8 cellular contexts compared by ENCODE assay signal in the genomic region with DNA sequence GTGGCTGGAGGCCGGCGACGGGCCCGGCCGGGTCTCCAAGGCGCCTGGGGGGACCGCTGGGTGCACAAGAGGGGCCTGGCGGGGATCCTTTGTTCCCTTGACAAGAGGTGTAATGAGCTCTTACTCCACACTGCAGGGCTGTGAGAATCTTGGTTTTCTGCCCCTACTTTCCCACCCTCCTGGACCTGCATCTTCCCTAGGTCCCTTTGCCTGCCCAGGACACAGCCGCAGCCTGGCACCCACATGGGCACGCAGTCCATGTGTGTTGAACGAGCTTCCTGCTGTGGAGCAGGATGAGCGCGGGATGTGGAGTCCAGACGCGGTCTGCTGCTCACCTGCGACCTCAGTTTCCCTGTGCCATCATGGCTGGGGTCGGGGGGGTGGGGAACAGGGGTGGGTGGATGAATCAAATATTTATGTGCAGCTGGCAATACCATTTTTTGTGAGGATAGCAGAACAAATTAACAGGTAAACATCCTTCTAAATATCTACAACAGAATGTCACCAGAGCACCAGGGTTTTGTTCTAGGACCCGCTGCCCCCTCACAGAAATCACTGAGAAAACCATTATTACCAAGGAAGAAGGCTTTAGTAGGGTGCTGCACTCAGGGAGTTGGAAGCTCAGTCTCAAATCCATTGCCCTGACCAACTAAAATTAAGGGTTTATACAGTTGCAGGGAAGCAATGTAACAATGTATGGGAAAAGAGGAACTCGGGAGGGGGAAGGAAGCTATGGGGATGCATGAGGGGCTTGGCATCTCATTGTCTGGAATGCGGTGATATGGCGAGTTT. TPM values are rescaled to one million over a fixed set of nuclear protein-coding genes. Genes with fewer than 3 reads are reported as not detected.
DNase-seq lines count a peak whose midpoint lies in the region; ATAC-seq, FAIRE-seq and TF ChIP-seq lines count a peak whose summit lies in the region.

No MANE protein-coding gene starts in this region.

- FAIRE-seq in H1 (lab: Jason Lieb, UNC) = no peak

- TF ChIP-seq EP300 in H1 (IDR thresholded peaks at IDR 0.05; ENCODE audit: borderline replicate concordance in 1 of 2, low read depth in 2 of 2, low read length in 2 of 2) (no peak), neural cell (conservative IDR thresholded peaks at IDR 0.05; ENCODE audit: poor library complexity, severe bottlenecking) (no peak)

- H2AFZ ChIP-seq in H1 (ENCODE audit: low read length) = peak overlapping the region; percentile 93; the same call in 1 of the 2 replicates
- peak overlapping the region; percentile 56 for H2AFZ ChIP-seq in neural cell (ENCODE audit: low read depth, low read length)

- peak overlapping the region; percentile 41 for H4K5ac ChIP-seq in H1 (ENCODE audit: insufficient read length, low read depth, low read length)

- peak overlapping the region; percentile 70 to 81 for H3K4me2 ChIP-seq in H1 (ENCODE audit: insufficient read depth in 1 of 2, low read depth in 2 of 2, low read length in 2 of 2)
- H3K4me2 ChIP-seq in neural cell (ENCODE audit: low read length) = no peak overlapping the region

- peak overlapping the region; percentile 86 for H4K8ac ChIP-seq in H1 (ENCODE audit: extremely low read depth, insufficient read depth, low read length)

- H3K27me3 ChIP-seq in H1 (replicated peaks in 1 of 4; ENCODE audit: control insufficient read depth in 3 of 4, extremely low read depth in 1 of 4, insufficient read depth in 3 of 4, low read length in 3 of 4) (no peaks in the 10 kb centered on the region), neural cell (ENCODE audit: insufficient read depth, low read depth, low read length) (no peaks in the 10 kb centered on the region)

- POLR2A ChIA-PET in H1 (lab: Charles Lee; ENCODE audit: partially characterized antibody) = interaction anchor here (1.0 to 3.5 kb wide), 14 partner anchors 9 to 213 kb away, joined by 3 to 18 read pairs (median 4); a partner anchor contains a TSS

- no peak overlapping the region for H3K14ac ChIP-seq in H1 (ENCODE audit: insufficient read length)

- H3K18ac ChIP-seq in H1 (ENCODE audit: extremely low read depth, low read length) = 0 out of 2 replicates have a peak overlapping the region, but pooled peaks have one; percentile 84

- peak overlapping the region; percentile 23; the same call in 1 of the 2 replicates for H2BK15ac ChIP-seq in H1 (ENCODE audit: low read length)

- peaks cover 0 to 1% of the 10 kb centered on the region in 2 experiments for H4K20me1 ChIP-seq in H1 (replicated peaks in 1 of 2; ENCODE audit: control insufficient read depth in 1 of 2, insufficient read depth in 2 of 2, low read length in 2 of 2)
- H4K20me1 ChIP-seq in neural cell (ENCODE audit: insufficient read depth) = no peaks in the 10 kb centered on the region

- no peak overlapping the region for H3K56ac ChIP-seq in H1 (replicated peaks; ENCODE audit: insufficient read length, low read depth, low read length)

- H3K4me3 ChIP-seq in H1 (ENCODE audit: extremely low read depth in 1 of 4, insufficient read depth in 2 of 4, low read depth in 3 of 4, low read length in 4 of 4) (peak overlapping the region; percentile 77 to 93 (median 83)), neural cell (ENCODE audit: low read length) (peak overlapping the region; percentile 90)

- no peaks in the 10 kb centered on the region for H3F3A ChIP-seq in neural cell (ENCODE audit: insufficient read depth, low read length, poor library complexity, severe bottlenecking)

- peak; percentile 1 to 7 for ATAC-seq in activated CD4-positive, CD25-positive, alpha-beta regulatory T cell treated with anti-CD3 and anti-CD28 coated beads, Interleukin-2, amount 50 U/mL, for 24 hours

- peaks cover 0 to 3% (median 1%) of the 10 kb centered on the region in 4 experiments; a peak in 2 of 7 replicates for H3K4me1 ChIP-seq in H1 (replicated peaks in 1 of 4; ENCODE audit: control insufficient read depth in 3 of 4, insufficient read depth in 4 of 4, low read length in 3 of 4)

- H3K23me2 ChIP-seq in H1 (ENCODE audit: low read depth, low read length) = peaks cover 8% of the 10 kb centered on the region; the same call in 1 of the 2 replicates

- no peak overlapping the region for H3K23ac ChIP-seq in H1 (ENCODE audit: insufficient read length)

- DNase-seq in activated CD4-positive, CD25-positive, alpha-beta regulatory T cell (lab: John Stamatoyannopoulos, UW) = no peak
- DNase-seq in NCI-H146 (lab: John Stamatoyannopoulos, UW) = peak; percentile 85
- DNase-seq in H1 (ENCODE audit: low read depth in 1 of 2, low spot score in 2 of 2) = no peak
- no peak for DNase-seq in GM03348 (ENCODE audit: low spot score)
- DNase-seq in NOMO-1 treated with dmso at 0.1 percent for 144 hours (lab: John Stamatoyannopoulos, UW; ENCODE audit: unreplicated experiment) = no peak
- no peak for DNase-seq in NCI-H2171 treated with DMSO at 0.1 percent for 48 hours (lab: John Stamatoyannopoulos, UW)

- H2BK20ac ChIP-seq in H1 (ENCODE audit: low read length) = peak overlapping the region; percentile 57; the same call in 1 of the 2 replicates

- peaks cover 3% of the 10 kb centered on the region; the same call in 1 of the 2 replicates for H3K79me1 ChIP-seq in H1 (ENCODE audit: low read depth, low read length)

- H2BK12ac ChIP-seq in H1 (ENCODE audit: low read depth, low read length) = no peak overlapping the region

- H2BK5ac ChIP-seq in H1 (ENCODE audit: low read depth, low read length) = 0 out of 2 replicates have a peak overlapping the region, but pooled peaks have one; percentile 28

- 56% methylated on average over 20 of the region's 21 CpGs; no CpG with 5 or more reads in 1 of the 2 experiments for WGBS in H1 (ENCODE audit: extremely low coverage in 1 of 2, insufficient coverage in 1 of 2, insufficient read length in 1 of 2, insufficient replicate concordance in 2 of 2, low coverage in 1 of 2, low lambda C conversion rate in 2 of 2, missing lambda C conversion rate in 1 of 2), 2 experiments

- no peak for TF ChIP-seq CTCF in H1 (IDR thresholded peaks at IDR 0.05; ENCODE audit: control extremely low read depth in 1 of 3, insufficient read depth in 1 of 3, low read depth in 1 of 3, low read length in 3 of 3)
- TF ChIP-seq CTCF in neural cell (IDR thresholded peaks at IDR 0.05; ENCODE audit: poor library complexity, severe bottlenecking) = peak; percentile 31

- peak overlapping the region; percentile 40 for H3K4ac ChIP-seq in H1 (replicated peaks; ENCODE audit: insufficient read length, low read depth, low read length)

- H2AK5ac ChIP-seq in H1 (ENCODE audit: low read depth, low read length) = no peak overlapping the region

- TF ChIP-seq RAD21 in H1 (IDR thresholded peaks at IDR 0.05 in 1 of 2, conservative IDR thresholded peaks at IDR 0.05 in 1 of 2; ENCODE audit: low read depth in 2 of 2, low read length in 2 of 2) (no peak), neural cell (conservative IDR thresholded peaks at IDR 0.05) (peak; percentile 41)

- peaks cover 18 to 29% of the 10 kb centered on the region in 2 experiments for H3K9me3 ChIP-seq in H1 (ENCODE audit: insufficient read depth in 2 of 2, low read depth in 1 of 2, low read length in 1 of 2)
- H3K9me3 ChIP-seq in neural cell (ENCODE audit: low read length) = no peaks in the 10 kb centered on the region

- H3K27ac ChIP-seq in H1 (ENCODE audit: low read depth, low read length) (peak overlapping the region; percentile 91; the same call in 1 of the 2 replicates), neural cell (ENCODE audit: low read length) (peak overlapping the region; percentile 59)

- no peaks in the 10 kb centered on the region for H3K9me2 ChIP-seq in neural cell (ENCODE audit: insufficient read depth, low read length)

- CTCF ChIA-PET in H1 (lab: Charles Lee; ENCODE audit: partially characterized antibody) = interaction anchor here (0.7 to 1.7 kb wide), 7 partner anchors 8 to 91 kb away, joined by 3 to 7 read pairs (median 3); no protein-coding TSS in a partner anchor

- H4K91ac ChIP-seq in H1 (replicated peaks; ENCODE audit: insufficient read length, low read length) = peak overlapping the region; percentile 75

- H2BK120ac ChIP-seq in H1 (replicated peaks; ENCODE audit: low read depth, low read length) = no peak overlapping the region

- H3K36me3 ChIP-seq in H1 (ENCODE audit: control insufficient read depth in 2 of 4, insufficient read depth in 4 of 4, low read length in 3 of 4) (peaks cover 3 to 7% (median 6%) of the 10 kb centered on the region in 4 experiments; a peak in 6 of 8 replicates), neural cell (ENCODE audit: insufficient read depth, low read length) (no peaks in the 10 kb centered on the region)

- H3K79me2 ChIP-seq in H1 (ENCODE audit: control insufficient read depth in 1 of 2, insufficient read depth in 2 of 2, low read length in 2 of 2) (peaks cover 0 to 16% of the 10 kb centered on the region in 2 experiments; a peak in 2 of 4 replicates), neural cell (replicated peaks; ENCODE audit: insufficient read depth, low read length) (peaks cover 11% of the 10 kb centered on the region)

- H3K9ac ChIP-seq in H1 (replicated peaks in 1 of 4; ENCODE audit: extremely low read depth in 1 of 4, low read depth in 3 of 4, low read length in 3 of 4) = peak overlapping the region in 3 of 4 experiments; percentile 21 to 91 (median 90); a peak in 3 of 7 replicates
- peak overlapping the region; percentile 70 for H3K9ac ChIP-seq in neural cell (ENCODE audit: low read length)

- no peak; a peak in 1 of 3 replicates for TF ChIP-seq POLR2A in H1 (IDR thresholded peaks at IDR 0.05; ENCODE audit: control extremely low read depth in 1 of 2, low read depth in 2 of 2, low read length in 2 of 2)

RNA-seq across cellular contexts. Expression of a gene that starts 0.5 kb away (rescaled TPM):
- 65.5 and 66.0 TPM in 2 replicates for total RNA-seq in H1 (2021; fragmentation: NEBNext Ultra II Directional; extraction: Animal tissue kit (Norgen Biotek cat#: 25700))
- 40.3 and 48.6 TPM in 2 replicates for polyA plus RNA-seq in H1 (2011; rRNA removed)
- polyA plus RNA-seq in H1 (2011; cell fraction: cytosol; rRNA removed) = 68.1 TPM
- polyA plus RNA-seq in H1 (2011; cell fraction: nucleus; rRNA removed) = 62.3 TPM
- polyA plus RNA-seq in H1 (2012, experiment 1 of 2) = 44.9 to 53.8 TPM (median 48.2 TPM) in 4 replicates
- polyA plus RNA-seq in H1 (2012, experiment 2 of 2) = 14.4 TPM
- 80.9 TPM for polyA plus RNA-seq in H1 (2013, experiment 1 of 2)
- polyA plus RNA-seq in H1 (2013, experiment 2 of 2) = 73.2 TPM
- 19.1 and 22.4 TPM in 2 replicates for polyA minus RNA-seq in H1 (2011; rRNA and poly(A)+ RNA removed)
- polyA minus RNA-seq in H1 (2011; cell fraction: cytosol; rRNA and poly(A)+ RNA removed) = 21.9 TPM
- 32.6 TPM for polyA minus RNA-seq in H1 (2011; cell fraction: nucleus; rRNA and poly(A)+ RNA removed)
- polyA plus RNA-seq in neural cell = 133 and 138 TPM in 2 replicates
- polyA minus RNA-seq in neural cell = 31.4 and 35.5 TPM in 2 replicates

RNA-seq across cellular contexts. Expression of a gene that starts 13.5 kb away (rescaled TPM):
- 46.6 and 48.5 TPM in 2 replicates for total RNA-seq in H1 (2021; fragmentation: NEBNext Ultra II Directional; extraction: Animal tissue kit (Norgen Biotek cat#: 25700))
- polyA plus RNA-seq in H1 (2011; rRNA removed) (19.0 and 21.2 TPM in 2 replicates), neural cell (17.6 and 19.9 TPM in 2 replicates)
- polyA plus RNA-seq in H1 (2011; cell fraction: cytosol; rRNA removed) = 21.7 TPM
- 35.3 TPM for polyA plus RNA-seq in H1 (2011; cell fraction: nucleus; rRNA removed)
- 37.9 to 45.2 TPM (median 41.0 TPM) in 4 replicates for polyA plus RNA-seq in H1 (2012, experiment 1 of 2)
- polyA plus RNA-seq in H1 (2012, experiment 2 of 2) = 28.0 TPM
- polyA plus RNA-seq in H1 (2013, experiment 1 of 2) = 33.0 TPM
- 30.4 TPM for polyA plus RNA-seq in H1 (2013, experiment 2 of 2)
- 20.7 and 23.7 TPM in 2 replicates for polyA minus RNA-seq in H1 (2011; rRNA and poly(A)+ RNA removed)
- polyA minus RNA-seq in H1 (2011; cell fraction: cytosol; rRNA and poly(A)+ RNA removed) = 20.1 TPM
- polyA minus RNA-seq in H1 (2011; cell fraction: nucleus; rRNA and poly(A)+ RNA removed) = 39.3 TPM
- 17.3 and 24.7 TPM in 2 replicates for polyA minus RNA-seq in neural cell

RNA-seq across cellular contexts. Expression of a gene that starts 47.7 kb away (rescaled TPM):
- total RNA-seq in H1 (2021; fragmentation: NEBNext Ultra II Directional; extraction: Animal tissue kit (Norgen Biotek cat#: 25700)) = 26.9 and 28.6 TPM in 2 replicates
- polyA plus RNA-seq in H1 (2011; rRNA removed) = 6.1 and 8.8 TPM in 2 replicates
- polyA plus RNA-seq in H1 (2011; cell fraction: cytosol; rRNA removed) = 9.7 TPM
- 8.3 TPM for polyA plus RNA-seq in H1 (2011; cell fraction: nucleus; rRNA removed)
- polyA plus RNA-seq in H1 (2012, experiment 1 of 2) = 10.1 to 15.2 TPM (median 12.6 TPM) in 4 replicates
- 1.4 TPM for polyA plus RNA-seq in H1 (2012, experiment 2 of 2)
- polyA plus RNA-seq in H1 (2013, experiment 1 of 2) = 10.3 TPM
- 10.6 TPM for polyA plus RNA-seq in H1 (2013, experiment 2 of 2)
- polyA minus RNA-seq in H1 (2011; rRNA and poly(A)+ RNA removed) = 27.3 and 28.2 TPM in 2 replicates
- 12.6 TPM for polyA minus RNA-seq in H1 (2011; cell fraction: cytosol; rRNA and poly(A)+ RNA removed)
- 25.9 TPM for polyA minus RNA-seq in H1 (2011; cell fraction: nucleus; rRNA and poly(A)+ RNA removed)
- polyA plus RNA-seq in neural cell = 17.5 and 23.7 TPM in 2 replicates
- 64.0 and 66.3 TPM in 2 replicates for polyA minus RNA-seq in neural cell
